Comparison of ENCODE assay signal across 11 cellular contexts in the genomic region with DNA sequence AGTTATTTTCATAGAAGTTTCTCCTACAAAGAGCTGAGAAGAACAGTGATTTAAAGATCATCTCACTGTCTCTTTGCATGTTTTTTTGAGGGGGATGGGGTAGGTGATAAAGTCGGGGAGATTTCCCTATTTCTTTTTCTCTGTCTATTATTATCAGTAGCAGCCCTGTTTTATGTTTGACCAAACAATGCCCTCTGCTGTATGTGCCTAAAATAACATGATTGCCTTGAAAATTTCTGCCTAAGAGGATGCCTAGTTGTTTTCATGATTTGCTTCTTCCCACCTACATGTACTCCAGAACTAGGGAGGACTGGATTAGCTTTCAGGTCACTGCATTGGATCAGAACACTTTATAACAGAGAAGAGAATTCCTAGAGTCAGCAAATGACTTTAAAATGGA.
DNase-seq lines count a peak whose midpoint lies in the region; ATAC-seq and TF ChIP-seq lines count a peak whose summit lies in the region.
"Had no signal": no experiment of that assay in that cellular context is flagged by ENCODE, and none has a peak within 500 bp of the region (broad histone marks: within the 10 kb centered on the region; RNA-seq: fewer than 3 reads in every experiment).

No MANE protein-coding gene starts in this region.

- no peaks in the 10 kb centered on the region for H3K9me3 Mint-ChIP-seq in CD14-positive monocyte

- H3K4me1 Mint-ChIP-seq in CD14-positive monocyte = peaks cover 2% of the 10 kb centered on the region

- H3K27ac Mint-ChIP-seq in CD14-positive monocyte = no peak overlapping the region
- H3K27ac Mint-ChIP-seq: activated T-cell treated with anti-CD3 and anti-CD28 coated beads, Interleukin-2, amount 50 U/mL, for 72 hours had no signal

- peak; percentile 11 for DNase-seq in HPDE6-E6E7 (ENCODE audit: extremely low spot score)
- peak; percentile 20 for DNase-seq in kidney tubule cell (ENCODE audit: low spot score)
- DNase-seq in CD14-positive monocyte (ENCODE audit: low spot score) = no peak
- no peak for DNase-seq in 8988T
- no peak for DNase-seq in posterior cingulate gyrus
- DNase-seq: activated T-cell treated with anti-CD3 and anti-CD28 coated beads, Interleukin-2, amount 50 U/mL, for 72 hours; Calu3 had no signal

- intact Hi-C loops in CD14-positive monocyte (cut with micrococcal nuclease) (no loop called here), posterior cingulate gyrus (cut with DNase I) (no loop called here)

- peak; percentile 35; the same call in 1 of the 3 replicates for ATAC-seq in SK-N-SH treated with all-trans-retinoic acid at 6 μM for 48 hours
- ATAC-seq in GM19351 (IDR thresholded peaks at IDR 0.05; ENCODE audit: unreplicated experiment) = no peak
- ATAC-seq: activated T-cell treated with anti-CD3 and anti-CD28 coated beads, Interleukin-2, amount 50 U/mL, for 72 hours had no signal

- H3K36me3 Mint-ChIP-seq in CD14-positive monocyte = no peaks in the 10 kb centered on the region

- no peak overlapping the region for H3K4me3 Mint-ChIP-seq in CD14-positive monocyte
- H3K4me3 Mint-ChIP-seq: activated T-cell treated with anti-CD3 and anti-CD28 coated beads, Interleukin-2, amount 50 U/mL, for 72 hours had no signal

- no peak overlapping the region for H3K27ac ChIP-seq in C4-2B
- H3K27ac ChIP-seq: epithelial cell of prostate had no signal

- peaks cover 0 to 5% (median 0%) of the 10 kb centered on the region in 3 donors for H3K27me3 Mint-ChIP-seq in CD14-positive monocyte (ENCODE audit: low read depth in 3 of 3)

- TF ChIP-seq CTCF in C4-2B (conservative IDR thresholded peaks at IDR 0.05) (peak; percentile 70), CD14-positive monocyte (IDR thresholded peaks at IDR 0.05) (no peak)

TF ChIP-seq in SK-N-SH treated with all-trans-retinoic acid at 6 μM for 48 hours, 23 proteins besides CTCF, POLR2A, EP300 and RAD21:
- TF ChIP-seq ZNF8 (CRISPR knock-in tag; IDR thresholded peaks at IDR 0.05) (no peak), TOX (CRISPR knock-in tag; IDR thresholded peaks at IDR 0.05; ENCODE audit: borderline replicate concordance) (no peak), ESRRG (CRISPR knock-in tag; IDR thresholded peaks at IDR 0.05) (no peak), ZNF565 (CRISPR knock-in tag; conservative IDR thresholded peaks at IDR 0.05; ENCODE audit: low read depth) (no peak), TCF4 (CRISPR knock-in tag; IDR thresholded peaks at IDR 0.05; ENCODE audit: borderline replicate concordance) (no peak), OSR1 (CRISPR knock-in tag; IDR thresholded peaks at IDR 0.05) (no peak), ARNTL (CRISPR knock-in tag; IDR thresholded peaks at IDR 0.05; ENCODE audit: borderline replicate concordance, low read depth) (no peak), RARB (CRISPR knock-in tag; IDR thresholded peaks at IDR 0.05) (no peak), ISL1 (CRISPR knock-in tag; IDR thresholded peaks at IDR 0.05) (no peak), ZC3H10 (CRISPR knock-in tag; IDR thresholded peaks at IDR 0.05) (no peak), SNAI2 (CRISPR knock-in tag; IDR thresholded peaks at IDR 0.05) (no peak), BACH2 (CRISPR knock-in tag; IDR thresholded peaks at IDR 0.05; ENCODE audit: borderline replicate concordance) (no peak), GLIS3 (CRISPR knock-in tag; IDR thresholded peaks at IDR 0.05) (no peak)
- TF ChIP-seq, protein P1, sequence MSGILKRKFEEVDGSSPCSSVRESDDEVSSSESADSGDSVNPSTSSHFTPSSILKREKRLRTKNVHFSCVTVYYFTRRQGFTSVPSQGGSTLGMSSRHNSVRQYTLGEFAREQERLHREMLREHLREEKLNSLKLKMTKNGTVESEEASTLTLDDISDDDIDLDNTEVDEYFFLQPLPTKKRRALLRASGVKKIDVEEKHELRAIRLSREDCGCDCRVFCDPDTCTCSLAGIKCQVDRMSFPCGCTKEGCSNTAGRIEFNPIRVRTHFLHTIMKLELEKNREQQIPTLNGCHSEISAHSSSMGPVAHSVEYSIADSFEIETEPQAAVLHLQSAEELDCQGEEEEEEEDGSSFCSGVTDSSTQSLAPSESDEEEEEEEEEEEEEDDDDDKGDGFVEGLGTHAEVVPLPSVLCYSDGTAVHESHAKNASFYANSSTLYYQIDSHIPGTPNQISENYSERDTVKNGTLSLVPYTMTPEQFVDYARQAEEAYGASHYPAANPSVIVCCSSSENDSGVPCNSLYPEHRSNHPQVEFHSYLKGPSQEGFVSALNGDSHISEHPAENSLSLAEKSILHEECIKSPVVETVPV (CRISPR knock-in tag; IDR thresholded peaks at IDR 0.05) = no peak
- TF ChIP-seq, protein P2, sequence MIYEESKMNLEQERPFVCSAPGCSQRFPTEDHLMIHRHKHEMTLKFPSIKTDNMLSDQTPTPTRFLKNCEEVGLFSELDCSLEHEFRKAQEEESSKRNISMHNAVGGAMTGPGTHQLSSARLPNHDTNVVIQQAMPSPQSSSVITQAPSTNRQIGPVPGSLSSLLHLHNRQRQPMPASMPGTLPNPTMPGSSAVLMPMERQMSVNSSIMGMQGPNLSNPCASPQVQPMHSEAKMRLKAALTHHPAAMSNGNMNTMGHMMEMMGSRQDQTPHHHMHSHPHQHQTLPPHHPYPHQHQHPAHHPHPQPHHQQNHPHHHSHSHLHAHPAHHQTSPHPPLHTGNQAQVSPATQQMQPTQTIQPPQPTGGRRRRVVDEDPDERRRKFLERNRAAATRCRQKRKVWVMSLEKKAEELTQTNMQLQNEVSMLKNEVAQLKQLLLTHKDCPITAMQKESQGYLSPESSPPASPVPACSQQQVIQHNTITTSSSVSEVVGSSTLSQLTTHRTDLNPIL (CRISPR knock-in tag; IDR thresholded peaks at IDR 0.05; ENCODE audit: low read depth) = no peak

Comparison
In these comparisons a context has a peak if more than half of its experiments do, and no peak if none do; other contexts are left out.
1. DNase-seq: peak in HPDE6-E6E7 (single experiment) and kidney tubule cell (single experiment); none in CD14-positive monocyte (single experiment), 8988T (single experiment) and posterior cingulate gyrus (0 of 10).